1 cellular context compared by ENCODE assay signal in genomic region chr20:17722493-17723300, GRCh38.
A peak's percentile ranks its signal among the peaks of the same experiment; 100 is the strongest.
TF ChIP-seq lines count a peak whose summit lies in the region.

No MANE protein-coding gene starts in this region.

TF ChIP-seq in HepG2, 621 proteins besides CTCF, POLR2A, EP300 and RAD21 (continues in another document):
- TF ChIP-seq MTF1 (CRISPR knock-in tag; IDR thresholded peaks at IDR 0.05) (no peak), REL (CRISPR knock-in tag; conservative IDR thresholded peaks at IDR 0.05) (no peak), SMAD9 (CRISPR knock-in tag; IDR thresholded peaks at IDR 0.05) (no peak), PHF20 (CRISPR knock-in tag; IDR thresholded peaks at IDR 0.05) (no peak), ELK4 (CRISPR knock-in tag; IDR thresholded peaks at IDR 0.05; ENCODE audit: borderline replicate concordance) (no peak), NFKB2 (CRISPR knock-in tag; IDR thresholded peaks at IDR 0.05; ENCODE audit: borderline replicate concordance) (0 out of 2 replicates have a peak, but pooled peaks have one; percentile 44), ZNF430 (CRISPR knock-in tag; IDR thresholded peaks at IDR 0.05) (0 out of 2 replicates have a peak, but pooled peaks have one; percentile 30), ZNF784 (CRISPR knock-in tag; IDR thresholded peaks at IDR 0.05; ENCODE audit: borderline replicate concordance) (peak; percentile 38; the same call in 1 of the 2 replicates), ZNF557 (CRISPR knock-in tag; IDR thresholded peaks at IDR 0.05) (no peak), TRAFD1 (CRISPR knock-in tag; IDR thresholded peaks at IDR 0.05; ENCODE audit: borderline replicate concordance) (no peak), JDP2 (CRISPR knock-in tag; IDR thresholded peaks at IDR 0.05; ENCODE audit: borderline replicate concordance) (no peak), SMYD3 (CRISPR knock-in tag; IDR thresholded peaks at IDR 0.05) (no peak), ZNF772 (CRISPR knock-in tag; IDR thresholded peaks at IDR 0.05) (0 out of 2 replicates have a peak, but pooled peaks have one; percentile 27), CC2D1A (CRISPR knock-in tag; IDR thresholded peaks at IDR 0.05) (no peak), GTF3A (CRISPR knock-in tag; conservative IDR thresholded peaks at IDR 0.05) (no peak), PHB2 (IDR thresholded peaks at IDR 0.05; ENCODE audit: partially characterized antibody) (no peak), ZUFSP (CRISPR knock-in tag; IDR thresholded peaks at IDR 0.05; ENCODE audit: borderline replicate concordance) (no peak), E2F1 (CRISPR knock-in tag; IDR thresholded peaks at IDR 0.05) (no peak), FOXP1 (IDR thresholded peaks at IDR 0.05) (no peak), FOXP1 (CRISPR knock-in tag; IDR thresholded peaks at IDR 0.05) (no peak), AGO2 (optimal IDR thresholded peaks at IDR 0.05; ENCODE audit: low read depth, low read length) (no peak), ZNF292 (CRISPR knock-in tag; IDR thresholded peaks at IDR 0.05; ENCODE audit: borderline replicate concordance, low read depth) (no peak), MAX (IDR thresholded peaks at IDR 0.05) (no peak), ZNF703 (CRISPR knock-in tag; IDR thresholded peaks at IDR 0.05; ENCODE audit: borderline replicate concordance) (no peak), PBX2 (CRISPR knock-in tag; IDR thresholded peaks at IDR 0.05) (0 out of 2 replicates have a peak, but pooled peaks have one; percentile 32), MYNN (CRISPR knock-in tag; IDR thresholded peaks at IDR 0.05; ENCODE audit: low read depth) (no peak), ZBTB8A (CRISPR knock-in tag; IDR thresholded peaks at IDR 0.05; ENCODE audit: borderline replicate concordance, low read depth) (no peak), ZSCAN31 (CRISPR knock-in tag; IDR thresholded peaks at IDR 0.05; ENCODE audit: low read depth) (0 out of 2 replicates have a peak, but pooled peaks have one; percentile 30), KDM4B (CRISPR knock-in tag; IDR thresholded peaks at IDR 0.05) (no peak), TSC22D2 (CRISPR knock-in tag; IDR thresholded peaks at IDR 0.05; ENCODE audit: borderline replicate concordance) (no peak), ATF1 (CRISPR knock-in tag; IDR thresholded peaks at IDR 0.05) (no peak), MIER2 (CRISPR knock-in tag; IDR thresholded peaks at IDR 0.05) (no peak), ZBTB14 (CRISPR knock-in tag; IDR thresholded peaks at IDR 0.05) (no peak), PAX8 (CRISPR knock-in tag; IDR thresholded peaks at IDR 0.05; ENCODE audit: borderline replicate concordance) (peak; percentile 81; the same call in 1 of the 2 replicates), ZNF263 (CRISPR knock-in tag; IDR thresholded peaks at IDR 0.05) (0 out of 2 replicates have a peak, but pooled peaks have one; percentile 14), ZNF136 (CRISPR knock-in tag; IDR thresholded peaks at IDR 0.05; ENCODE audit: low read depth) (no peak), ZNF501 (CRISPR knock-in tag; IDR thresholded peaks at IDR 0.05) (no peak), HCFC1 (IDR thresholded peaks at IDR 0.05; ENCODE audit: low read depth, low read length) (no peak), ZNF547 (CRISPR knock-in tag; IDR thresholded peaks at IDR 0.05) (0 out of 2 replicates have a peak, but pooled peaks have one; percentile 8), STAT5B (CRISPR knock-in tag; IDR thresholded peaks at IDR 0.05) (no peak), MATR3 (CRISPR knock-in tag; IDR thresholded peaks at IDR 0.05) (no peak), HBP1 (CRISPR knock-in tag; IDR thresholded peaks at IDR 0.05; ENCODE audit: low read depth) (0 out of 2 replicates have a peak, but pooled peaks have one; percentile 36), ZNF614 (CRISPR knock-in tag; IDR thresholded peaks at IDR 0.05; ENCODE audit: borderline replicate concordance) (no peak), CENPX (CRISPR knock-in tag; IDR thresholded peaks at IDR 0.05) (no peak), THYN1 (CRISPR knock-in tag; IDR thresholded peaks at IDR 0.05; ENCODE audit: borderline replicate concordance, low read depth) (no peak), MAZ (IDR thresholded peaks at IDR 0.05; ENCODE audit: borderline replicate concordance, low read depth, low read length) (no peak), MAZ (CRISPR knock-in tag; IDR thresholded peaks at IDR 0.05; ENCODE audit: low read depth) (0 out of 2 replicates have a peak, but pooled peaks have one; percentile 16), CBX2 (IDR thresholded peaks at IDR 0.05; ENCODE audit: low read depth, low read length) (peak; percentile 75; the same call in 1 of the 2 replicates), CBX2 (CRISPR knock-in tag; IDR thresholded peaks at IDR 0.05; ENCODE audit: low read depth) (no peak), NFYC (CRISPR knock-in tag; IDR thresholded peaks at IDR 0.05) (no peak), ZBTB34 (CRISPR knock-in tag; IDR thresholded peaks at IDR 0.05) (no peak), HNF4G (IDR thresholded peaks at IDR 0.05; ENCODE audit: borderline replicate concordance, low read depth, low read length) (no peak), HNF4G (CRISPR knock-in tag; IDR thresholded peaks at IDR 0.05; ENCODE audit: borderline replicate concordance, low read depth) (no peak), ZNF331 (CRISPR knock-in tag; IDR thresholded peaks at IDR 0.05) (no peak), SUZ12 (IDR thresholded peaks at IDR 0.05; ENCODE audit: low read depth, low read length) (no peak), LCORL (IDR thresholded peaks at IDR 0.05) (no peak), LCORL (CRISPR knock-in tag; IDR thresholded peaks at IDR 0.05) (no peak), ZNF891 (CRISPR knock-in tag; IDR thresholded peaks at IDR 0.05) (no peak), ZNF432 (CRISPR knock-in tag; IDR thresholded peaks at IDR 0.05; ENCODE audit: borderline replicate concordance) (no peak)
